Comparison of ENCODE assay signal across 16 cellular contexts in genomic region chr2:107338571-107338970, GRCh38.
DNase-seq lines count a peak whose midpoint lies in the region; ATAC-seq and TF ChIP-seq lines count a peak whose summit lies in the region.
"Had no signal": no experiment of that assay in that cellular context is flagged by ENCODE, and none has a peak within 500 bp of the region (broad histone marks: within the 10 kb centered on the region; RNA-seq: fewer than 3 reads in every experiment).

No MANE protein-coding gene starts in this region.

- H3K79me1 ChIP-seq in mesenchymal stem cell (replicated peaks; ENCODE audit: low read length, poor library complexity, severe bottlenecking), result no peaks in the 10 kb centered on the region

- H2BK15ac ChIP-seq in mesenchymal stem cell (ENCODE audit: low read depth, poor library complexity, severe bottlenecking), result no peak overlapping the region

- H3K27ac ChIP-seq in coronary artery (peak overlapping the region; percentile 50 to 55), mesenchymal stem cell (ENCODE audit: low read length, poor library complexity, severe bottlenecking) (no peak overlapping the region), thoracic aorta (peak overlapping the region; percentile 54 to 75)
- H3K27ac ChIP-seq: 22Rv1 had no signal

- H2BK12ac ChIP-seq in mesenchymal stem cell (ENCODE audit: low read length in 2 of 2), result no peak overlapping the region

- H3K4me1 ChIP-seq in mesenchymal stem cell (ENCODE audit: control insufficient read depth, insufficient read depth, low read depth, low read length), result no peaks in the 10 kb centered on the region
- H3K4me1 ChIP-seq in thoracic aorta (ENCODE audit: control insufficient read depth in 1 of 2, low read depth in 2 of 2), result peaks cover 15 to 30% of the 10 kb centered on the region in 2 donors

- ATAC-seq in Right ventricle myocardium inferior (peak; percentile 15), thoracic aorta (ENCODE audit: insufficient number of reproducible peaks, low FRiP score, low read depth) (no peak)
- ATAC-seq: CD8-positive, alpha-beta T cell; HepG2 had no signal

- TF ChIP-seq CTCF in coronary artery (IDR thresholded peaks at IDR 0.05) (no peak), thoracic aorta (IDR thresholded peaks at IDR 0.05) (no peak)

- no peak overlapping the region for H3K4me2 ChIP-seq in mesenchymal stem cell (ENCODE audit: low read length, poor library complexity, severe bottlenecking)

- peaks cover 29% of the 10 kb centered on the region for H3K9me3 ChIP-seq in mesenchymal stem cell (ENCODE audit: control insufficient read depth, low read length)
- no peaks in the 10 kb centered on the region for H3K9me3 ChIP-seq in thoracic aorta

- intact Hi-C loops in Right ventricle myocardium inferior (cut with DNase I) (no loop called here), cardiac septum (cut with DNase I) (loop anchor here (10.0 kb wide), 1 partner anchor 384 kb away; no protein-coding TSS in a partner anchor)

- no peak overlapping the region for H3K23ac ChIP-seq in mesenchymal stem cell (ENCODE audit: low read length in 2 of 2)

- H3K36me3 ChIP-seq in mesenchymal stem cell (ENCODE audit: control insufficient read depth in 1 of 2, insufficient read depth in 2 of 2, low read depth in 1 of 2, low read length in 2 of 2) (no peaks in the 10 kb centered on the region), thoracic aorta (no peaks in the 10 kb centered on the region)

- H3K27me3 ChIP-seq in mesenchymal stem cell (ENCODE audit: control insufficient read depth in 1 of 2, insufficient read depth in 1 of 2, low read length in 2 of 2) (no peaks in the 10 kb centered on the region), thoracic aorta (replicated peaks; ENCODE audit: insufficient read depth) (no peaks in the 10 kb centered on the region)

- H2AK5ac ChIP-seq in mesenchymal stem cell (ENCODE audit: low read length, severe bottlenecking), result no peak overlapping the region

- no peak overlapping the region for H2BK5ac ChIP-seq in mesenchymal stem cell (ENCODE audit: low read depth, low read length, poor library complexity, severe bottlenecking)

- DNase-seq in Right ventricle myocardium inferior (ENCODE audit: missing footprints) (no peak), cardiac septum (ENCODE audit: low spot score) (no peak), coronary artery (ENCODE audit: low spot score) (no peak), mesenchymal stem cell (no peak), thoracic aorta (ENCODE audit: low spot score) (no peak), retina (no peak), cerebellar nuclear complex (lab: John Stamatoyannopoulos, UW) (no peak)
- DNase-seq in activated CD4-positive, alpha-beta T cell treated with anti-CD3 and anti-CD28 coated beads for 48 hours, result no peak
- DNase-seq: CD8-positive, alpha-beta T cell; COR-L47; DND-41; GF-D8; GOT3; H9 had no signal

- H3K14ac ChIP-seq in mesenchymal stem cell (ENCODE audit: low read length in 2 of 2), result no peak overlapping the region

- H3K9ac ChIP-seq in mesenchymal stem cell (ENCODE audit: low read length), result peak overlapping the region; percentile 72

- no peak overlapping the region for H3K4me3 ChIP-seq in coronary artery
- no peak overlapping the region for H3K4me3 ChIP-seq in mesenchymal stem cell (ENCODE audit: insufficient read depth in 1 of 2, low read depth in 1 of 2, low read length in 2 of 2)
- H3K4me3 ChIP-seq in thoracic aorta, result no peak overlapping the region

- no peak overlapping the region for H4K8ac ChIP-seq in mesenchymal stem cell (ENCODE audit: low read length)

- WGBS in mesenchymal stem cell, result 63% methylated on average over 1 of the region's 6 CpGs

- H3K4ac ChIP-seq in mesenchymal stem cell (ENCODE audit: low read depth in 1 of 2, low read length in 2 of 2), result no peak overlapping the region

- no peak overlapping the region for H2BK120ac ChIP-seq in mesenchymal stem cell (ENCODE audit: low read depth, low read length)

- no peak overlapping the region for H4K91ac ChIP-seq in mesenchymal stem cell (ENCODE audit: low read length)

- H3K18ac ChIP-seq in mesenchymal stem cell (ENCODE audit: low read depth in 1 of 2, low read length in 2 of 2), result no peak overlapping the region

- H2AFZ ChIP-seq in mesenchymal stem cell (ENCODE audit: low read depth, low read length), result no peak overlapping the region
